ENCODE assay signal across 8 cellular contexts in genomic region chr5:141636413-141637265, GRCh38. TPM values are rescaled to one million over a fixed set of nuclear protein-coding genes. Genes with fewer than 3 reads are reported as not detected.
A peak's percentile ranks its signal among the peaks of the same experiment; 100 is the strongest.
DNase-seq lines count a peak whose midpoint lies in the region; ATAC-seq and TF ChIP-seq lines count a peak whose summit lies in the region.

Gene HDAC3, minus strand, starts transcription at chr5:141636849. Its CDS starts 59 bp downstream, at chr5:141636790.
Gene RELL2, plus strand, starts transcription at chr5:141636997. Its CDS starts 1,229 bp downstream, at chr5:141638226.

- TF ChIP-seq POLR2A in vagina (IDR thresholded peaks at IDR 0.05), result peak in 1 of 2 donors; percentile 85

- H3K27ac Mint-ChIP-seq in T-helper 17 cell, result peak within 1 kb of the TSS; percentile 92

- no peaks in the 10 kb centered on the region for H3K9me3 ChIP-seq in T-helper 17 cell (ENCODE audit: control insufficient read depth, low read length, poor library complexity, severe bottlenecking)
- no peaks in the 10 kb centered on the region for H3K9me3 ChIP-seq in right cardiac atrium (ENCODE audit: control insufficient read depth, low read length)
- H3K9me3 ChIP-seq in vagina, result no peaks in the 10 kb centered on the region

- peak; percentile 78 for ATAC-seq in HG02759 (IDR thresholded peaks at IDR 0.05; ENCODE audit: unreplicated experiment)
- peak; percentile 91 for ATAC-seq in T-helper 17 cell
- ATAC-seq in right cardiac atrium, result peak; percentile 96 to 98

- intact Hi-C loops in right cardiac atrium (cut with DNase I), result no loop called here
- intact Hi-C loops in vagina (cut with DNase I), result no loop called here

- H3K36me3 Mint-ChIP-seq in T-helper 17 cell (ENCODE audit: low read depth), result peaks cover 9% of the 10 kb centered on the region

- no peaks in the 10 kb centered on the region for H3K27me3 ChIP-seq in right cardiac atrium (ENCODE audit: control insufficient read depth, insufficient read depth)
- H3K27me3 ChIP-seq in vagina, result no peaks in the 10 kb centered on the region

- peaks cover 5% of the 10 kb centered on the region for H3K4me1 ChIP-seq in right cardiac atrium (ENCODE audit: control insufficient read depth, insufficient read depth, low read length)
- H3K4me1 ChIP-seq in vagina, result peaks cover 34% of the 10 kb centered on the region

- peak within 1 kb of the TSS; percentile 38 for H3K27ac ChIP-seq in right cardiac atrium (ENCODE audit: low read length)
- H3K27ac ChIP-seq in vagina, result peak within 1 kb of the TSS; percentile 73

- peaks cover 0 to 4% of the 10 kb centered on the region in 2 donors for H3K36me3 ChIP-seq in vagina

- H3K4me3 Mint-ChIP-seq in T-helper 17 cell, result peak within 1 kb of the TSS; percentile 91

- DNase-seq in GM13976 (ENCODE audit: low spot score) (peak; percentile 97), NCI-H1417 treated with DMSO at 0.1 percent for 48 hours (lab: John Stamatoyannopoulos, UW) (peak; percentile 3), T-helper 17 cell (peak; percentile 92 to 97 (median 93)), amygdala (lab: John Stamatoyannopoulos, UW) (peak; percentile 41 to 96 (median 84)), right cardiac atrium (peak; percentile 94 to 98 (median 98)), putamen (ENCODE audit: low spot score) (peak; percentile 90), vagina (ENCODE audit: extremely low spot score in 2 of 2) (peak in 1 of 2 donors; percentile 90)

- TF ChIP-seq CTCF in GM13976 (IDR thresholded peaks at IDR 0.05; ENCODE audit: borderline replicate concordance, control extremely low read depth, extremely low read depth, insufficient read depth, missing control alignments) (no peak), vagina (IDR thresholded peaks at IDR 0.05) (no peak)

- H3K4me1 Mint-ChIP-seq in T-helper 17 cell, result peaks cover 38% of the 10 kb centered on the region

- peak within 1 kb of the TSS; percentile 90 for H3K4me3 ChIP-seq in right cardiac atrium (ENCODE audit: low read length)
- H3K4me3 ChIP-seq in vagina, result peak within 1 kb of the TSS; percentile 85 to 90

- in situ Hi-C loops in GM13976 (cut with MboI; ENCODE audit: low sequenced_read_pairs, unreplicated experiment), result no loop called here

- under 1% methylated on average over 66 of the region's 66 CpGs for WGBS in right cardiac atrium

- H3K27me3 Mint-ChIP-seq in T-helper 17 cell, result no peaks in the 10 kb centered on the region

RNA-seq across cellular contexts. Expression of gene HDAC3, which starts in this region (rescaled TPM):
- 10 to 100 TPM; 67.7 to 79.2 TPM for total RNA-seq in T-helper 17 cell
- total RNA-seq in right cardiac atrium, result 10 to 100 TPM; 25.4 to 35.0 (median 28.0) TPM
- polyA plus RNA-seq in right cardiac atrium, result 28.8 TPM
- total RNA-seq in vagina, result 44.7 TPM

RNA-seq across cellular contexts. Expression of gene RELL2, which starts in this region (rescaled TPM):
- total RNA-seq in T-helper 17 cell (10 to 100 TPM; 17.2 to 17.8 TPM), right cardiac atrium (1 to 10 TPM; 1.2 to 2.0 (median 1.3) TPM), vagina (5.6 TPM)
- 1.5 TPM for polyA plus RNA-seq in right cardiac atrium
